Comparison of ENCODE assay signal across 17 cellular contexts in genomic region chr10:128070161-128070560, GRCh38. TPM values are rescaled to one million over a fixed set of nuclear protein-coding genes. Genes with fewer than 3 reads are reported as not detected.
A peak's percentile ranks its signal among the peaks of the same experiment; 100 is the strongest.
DNase-seq lines count a peak whose midpoint lies in the region; ATAC-seq and TF ChIP-seq lines count a peak whose summit lies in the region.
"Had no signal": no experiment of that assay in that cellular context is flagged by ENCODE, and none has a peak within 500 bp of the region (broad histone marks: within the 10 kb centered on the region; RNA-seq: fewer than 3 reads in every experiment).

No MANE protein-coding gene starts in this region.

- TF ChIP-seq EP300 in esophagus muscularis mucosa (IDR thresholded peaks at IDR 0.05): no peak

- peak overlapping the region; percentile 16 to 59 (median 42); a peak in 14 of 22 replicates for H3K9ac ChIP-seq in BLaER1 treated with 17β-estradiol and CSF1 and Interleukin-3, amounts not matched to agents 10 nM and 100 nM

- intact Hi-C loops in esophagus muscularis mucosa (cut with DNase I): loop anchor here (10.0 kb wide), 1 partner anchor 165 kb away; the partner anchor contains the start of gene PTPRE

- no peaks in the 10 kb centered on the region for H3K79me2 ChIP-seq in GM23338 (replicated peaks; ENCODE audit: insufficient read depth)
- H3K79me2 ChIP-seq in osteoblast (ENCODE audit: insufficient read depth, low read length): no peaks in the 10 kb centered on the region

- H3K4me1 ChIP-seq in BLaER1 treated with 17β-estradiol and CSF1 and Interleukin-3, amounts not matched to agents 10 nM and 100 nM: peaks cover 69 to 94% (median 79%) of the 10 kb centered on the region in 10 experiments
- H3K4me1 ChIP-seq in GM23338 (ENCODE audit: insufficient read depth) (no peaks in the 10 kb centered on the region), osteoblast (ENCODE audit: insufficient read depth, low read length) (peaks cover 8% of the 10 kb centered on the region), esophagus muscularis mucosa (peaks cover 0 to 9% (median 7%) of the 10 kb centered on the region in 4 donors)
- H3K4me1 ChIP-seq: SJSA1 had no signal

- TF ChIP-seq POLR2A in esophagus muscularis mucosa (IDR thresholded peaks at IDR 0.05; ENCODE audit: low read depth): no peak

- no peaks in the 10 kb centered on the region for H3K9me2 ChIP-seq in GM23338 (ENCODE audit: insufficient read depth)

- no peaks in the 10 kb centered on the region for H3K9me3 ChIP-seq in BLaER1 treated with 17β-estradiol and CSF1 and Interleukin-3, amounts not matched to agents 10 nM and 100 nM (replicated peaks in 1 of 11)
- H3K9me3 ChIP-seq in osteoblast (ENCODE audit: low read depth, low read length) (no peaks in the 10 kb centered on the region), esophagus muscularis mucosa (no peaks in the 10 kb centered on the region)
- H3K9me3 ChIP-seq: SJSA1 had no signal

- peak overlapping the region; percentile 29 to 68 (median 49); a peak in 19 of 22 replicates for H3K27ac ChIP-seq in BLaER1 treated with 17β-estradiol and CSF1 and Interleukin-3, amounts not matched to agents 10 nM and 100 nM
- H3K27ac ChIP-seq in GM23338 (ENCODE audit: low read depth) (no peak overlapping the region), osteoblast (ENCODE audit: low read depth, low read length) (no peak overlapping the region), esophagus muscularis mucosa (replicated peaks in 1 of 4) (no peak overlapping the region)
- H3K27ac ChIP-seq: SJSA1 had no signal

- H3K36me3 Mint-ChIP-seq in GM23338 (ENCODE audit: low read depth): peaks cover 5% of the 10 kb centered on the region; the same call in 1 of the 3 replicates
- H3K36me3 Mint-ChIP-seq in effector memory CD8-positive, alpha-beta T cell (ENCODE audit: insufficient read depth): peaks cover 89% of the 10 kb centered on the region

- 0 out of 20 replicates have a peak overlapping the region, but pooled peaks of 1 of the 10 experiments have one; percentile 15 for H3K4me3 ChIP-seq in BLaER1 treated with 17β-estradiol and CSF1 and Interleukin-3, amounts not matched to agents 10 nM and 100 nM
- no peak overlapping the region for H3K4me3 ChIP-seq in GM23338
- H3K4me3 ChIP-seq in osteoblast (ENCODE audit: insufficient read depth, low read length): no peak overlapping the region
- no peak overlapping the region for H3K4me3 ChIP-seq in esophagus muscularis mucosa
- H3K4me3 ChIP-seq: SJSA1 had no signal

- TF ChIP-seq CTCF in GM23338 (conservative IDR thresholded peaks at IDR 0.05; ENCODE audit: low read depth in 2 of 2): no peak
- no peak for TF ChIP-seq CTCF in osteoblast (IDR thresholded peaks at IDR 0.05; ENCODE audit: extremely low read depth, low read depth, low read length)
- no peak for TF ChIP-seq CTCF in esophagus muscularis mucosa (IDR thresholded peaks at IDR 0.05)

- H3K4me2 ChIP-seq in BLaER1 treated with 17β-estradiol and CSF1 and Interleukin-3, amounts not matched to agents 10 nM and 100 nM: peak overlapping the region in 8 of 11 experiments; percentile 1 to 59 (median 38); a peak in 12 of 22 replicates
- H3K4me2 ChIP-seq in GM23338 (no peak overlapping the region), osteoblast (ENCODE audit: insufficient read depth, low read length) (no peak overlapping the region)

- no peak for ATAC-seq in GM23338
- ATAC-seq in effector memory CD8-positive, alpha-beta T cell (replicated peaks): no peak

- no peak overlapping the region for H3K4me3 Mint-ChIP-seq in GM23338
- no peak overlapping the region for H3K4me3 Mint-ChIP-seq in effector memory CD8-positive, alpha-beta T cell

- no peak for DNase-seq in GM23338 (ENCODE audit: low spot score)
- DNase-seq in effector memory CD8-positive, alpha-beta T cell: no peak
- peak; percentile 13 for DNase-seq in osteoblast (ENCODE audit: insufficient read length, low spot score, missing footprints)
- DNase-seq in HCEC 1CT: no peak
- DNase-seq in esophagus muscularis mucosa (ENCODE audit: extremely low spot score): no peak
- no peak for DNase-seq in nucleus accumbens (lab: John Stamatoyannopoulos, UW)
- DNase-seq: ACHN, AML-193, DMS79 treated with DMSO at 0.1 percent for 48 hours, MV-4-11, NCI-H187 treated with DMSO at 0.1 percent for 48 hours, NCI-H345, NCI-H69, RPMI8226 had no signal

- H4K20me1 ChIP-seq in BLaER1 treated with 17β-estradiol and CSF1 and Interleukin-3, amounts not matched to agents 10 nM and 100 nM: peaks cover 6 to 73% (median 56%) of the 10 kb centered on the region in 11 experiments; a peak in 19 of 22 replicates
- H4K20me1 ChIP-seq in GM23338 (replicated peaks; ENCODE audit: insufficient read depth) (no peaks in the 10 kb centered on the region), osteoblast (ENCODE audit: insufficient read depth, low read length) (no peaks in the 10 kb centered on the region)

- H3K27me3 Mint-ChIP-seq in GM23338 (ENCODE audit: insufficient read depth, low read depth, poor library complexity): peaks cover 10% of the 10 kb centered on the region
- no peaks in the 10 kb centered on the region for H3K27me3 Mint-ChIP-seq in effector memory CD8-positive, alpha-beta T cell
- H3K27me3 Mint-ChIP-seq: CD4-positive, alpha-beta memory T cell had no signal

- 89% methylated on average over 3 of the region's 10 CpGs for WGBS in esophagus muscularis mucosa

- H3K36me3 ChIP-seq in BLaER1 treated with 17β-estradiol and CSF1 and Interleukin-3, amounts not matched to agents 10 nM and 100 nM: peaks cover 95 to 100% (median 99%) of the 10 kb centered on the region in 11 experiments
- H3K36me3 ChIP-seq in GM23338 (ENCODE audit: insufficient read depth) (no peaks in the 10 kb centered on the region), osteoblast (ENCODE audit: insufficient read depth, low read length) (peaks cover 9% of the 10 kb centered on the region), esophagus muscularis mucosa (peaks cover 14 to 96% (median 46%) of the 10 kb centered on the region in 4 donors)
- H3K36me3 ChIP-seq: SJSA1 had no signal

- H3K9me3 Mint-ChIP-seq in GM23338: no peaks in the 10 kb centered on the region
- H3K9me3 Mint-ChIP-seq in effector memory CD8-positive, alpha-beta T cell: no peaks in the 10 kb centered on the region
- H3K9me3 Mint-ChIP-seq: CD4-positive, alpha-beta memory T cell had no signal

- H3K27me3 ChIP-seq in BLaER1 treated with 17β-estradiol and CSF1 and Interleukin-3, amounts not matched to agents 10 nM and 100 nM: no peaks in the 10 kb centered on the region
- H3K27me3 ChIP-seq in GM23338 (ENCODE audit: insufficient read depth) (no peaks in the 10 kb centered on the region), osteoblast (ENCODE audit: insufficient read depth, low read length) (no peaks in the 10 kb centered on the region), esophagus muscularis mucosa (peaks cover 0 to 4% (median 0%) of the 10 kb centered on the region in 4 donors)
- H3K27me3 ChIP-seq: SJSA1 had no signal

- no peaks in the 10 kb centered on the region for H3F3A ChIP-seq in GM23338 (replicated peaks; ENCODE audit: low read depth)

- no peak overlapping the region for H3K27ac Mint-ChIP-seq in GM23338
- peak overlapping the region; percentile 46 to 75 for H3K27ac Mint-ChIP-seq in effector memory CD8-positive, alpha-beta T cell

- H2AFZ ChIP-seq in GM23338: peak overlapping the region; percentile 97; the same call in 1 of the 2 replicates
- no peak overlapping the region for H2AFZ ChIP-seq in osteoblast (ENCODE audit: low read length)

- H3K4me1 Mint-ChIP-seq in GM23338: peaks cover 9% of the 10 kb centered on the region
- H3K4me1 Mint-ChIP-seq in effector memory CD8-positive, alpha-beta T cell (ENCODE audit: low read depth in 2 of 2): peaks cover 45 to 47% of the 10 kb centered on the region in 2 donors

TF ChIP-seq in GM23338, 12 proteins besides CTCF, POLR2A, EP300 and RAD21 (continues in another document):
- no peak for TF ChIP-seq CREB1 (CRISPR knock-in tag; IDR thresholded peaks at IDR 0.05; ENCODE audit: low read depth)
- no peak for TF ChIP-seq JUNB (IDR thresholded peaks at IDR 0.05; ENCODE audit: unreplicated experiment)

RNA-seq across cellular contexts. Expression of gene MKI67, which starts 56.1 kb away (rescaled TPM):
- 51.3 and 58.0 TPM in 2 replicates for total RNA-seq in GM23338 (2014; rRNA removed; shearing (Covaris generic))
- polyA plus RNA-seq in GM23338 (2016; fragmentation: Nextera tagmentation; extraction: Ambion mirVana): 88.7 and 103 TPM in 2 replicates
- total RNA-seq in osteoblast (2.5 and 3.5 TPM in 2 replicates), esophagus muscularis mucosa (1 to 10 TPM in 1 of 4 donors, under 1 TPM in 3; 0.17 to 1.2 (median 0.87) TPM)

Comparison
In these comparisons a context has a peak if more than half of its experiments do, and no peak if none do; other contexts are left out.
1. H3K27ac ChIP-seq: peak in BLaER1 treated with 17β-estradiol and CSF1 and Interleukin-3, amounts not matched to agents 10 nM and 100 nM (11 of 11); none in GM23338 (single experiment), osteoblast (single experiment) and esophagus muscularis mucosa (0 of 4).
2. H3K4me2 ChIP-seq: peak in BLaER1 treated with 17β-estradiol and CSF1 and Interleukin-3, amounts not matched to agents 10 nM and 100 nM (8 of 11); none in GM23338 (single experiment) and osteoblast (single experiment).
3. RNA of gene MKI67, which starts 56.1 kb away (total RNA-seq): 51.3 to 58.0 TPM in GM23338; 2.5 to 3.5 TPM in osteoblast and 0.17 to 1.2 TPM in esophagus muscularis mucosa; every median in the first group is over 10 times any median in the second.